In genomic region chr22:43541022-43541421, GRCh38 we compare ENCODE assay signal across 30 cellular contexts.
"Had no signal": no experiment of that assay in that cellular context is flagged by ENCODE, and none has a peak within 500 bp of the region (broad histone marks: within the 10 kb centered on the region; RNA-seq: fewer than 3 reads in every experiment).

No MANE protein-coding gene starts in this region.

- ATAC-seq: activated naive CD4-positive, alpha-beta T cell treated with anti-CD3 and anti-CD28 coated beads, Interleukin-2, amount 50 U/mL, for 72 hours; activated naive CD8-positive, alpha-beta T cell treated with anti-CD3 and anti-CD28 coated beads, Interleukin-2, amount 50 U/mL, for 24 hours; activated T-cell treated with anti-CD3 and anti-CD28 coated beads, Interleukin-2, amount 50 U/mL, for 4 hours; activated T-cell treated with anti-CD3 and anti-CD28 coated beads, Interleukin-2, amount 50 U/mL, for 72 hours; activated T-helper 17 cell treated with anti-CD3 and anti-CD28 coated beads, Interleukin-2, amount 50 U/mL, for 72 hours; body of pancreas had no signal

- H3K36me3 Mint-ChIP-seq: activated naive CD4-positive, alpha-beta T cell treated with anti-CD3 and anti-CD28 coated beads, Interleukin-2, amount 10 ng/mL, durations not matched to agents 7 days and 5 days; activated naive CD4-positive, alpha-beta T cell treated with anti-CD3 and anti-CD28 coated beads, Interleukin-2, amount 50 U/mL, for 24 hours; activated naive CD4-positive, alpha-beta T cell treated with anti-CD3 and anti-CD28 coated beads, Interleukin-2, amount 50 U/mL, for 72 hours; activated naive CD8-positive, alpha-beta T cell; activated naive CD8-positive, alpha-beta T cell treated with anti-CD3 and anti-CD28 coated beads for 36 hours; activated naive CD8-positive, alpha-beta T cell treated with anti-CD3 and anti-CD28 coated beads, Interleukin-2, amount 10 ng/mL, durations not matched to agents 7 days and 5 days had no signal

- H3K27me3 Mint-ChIP-seq: brain had no signal

- H3K27ac Mint-ChIP-seq: activated naive CD4-positive, alpha-beta T cell treated with anti-CD3 and anti-CD28 coated beads for 36 hours; activated naive CD4-positive, alpha-beta T cell treated with anti-CD3 and anti-CD28 coated beads, Interleukin-2, amount 10 ng/mL, durations not matched to agents 7 days and 5 days; activated naive CD4-positive, alpha-beta T cell treated with anti-CD3 and anti-CD28 coated beads, Interleukin-2, amount 50 U/mL, for 24 hours; activated naive CD4-positive, alpha-beta T cell treated with anti-CD3 and anti-CD28 coated beads, Interleukin-2, amount 50 U/mL, for 72 hours; activated naive CD8-positive, alpha-beta T cell; activated naive CD8-positive, alpha-beta T cell treated with anti-CD3 and anti-CD28 coated beads for 36 hours; activated naive CD8-positive, alpha-beta T cell treated with anti-CD3 and anti-CD28 coated beads, Interleukin-2, amount 10 ng/mL, durations not matched to agents 7 days and 5 days; activated naive CD8-positive, alpha-beta T cell treated with anti-CD3 and anti-CD28 coated beads, Interleukin-2, amount 50 U/mL, for 24 hours; activated T-cell treated with anti-CD3 and anti-CD28 coated beads, Interleukin-2, amount 50 U/mL, for 24 hours; activated T-cell treated with anti-CD3 and anti-CD28 coated beads, Interleukin-2, amount 50 U/mL, for 72 hours; activated T-helper 1 cell treated with anti-CD3 and anti-CD28 coated beads, Interleukin-12 subunit alpha, Interleukin-12 subunit beta, Interleukin-2, Interleukin-4 antibody, amounts not matched to agents 30 ng/mL and 10 ng/mL and 1 ng/mL, durations not matched to agents 14 hours and 24 hours and 36 hours; activated T-helper 17 cell treated with anti-CD3 and anti-CD28 coated beads, Interleukin-2, amount 50 U/mL, for 72 hours; activated T-helper 2 cell treated with anti-CD3 and anti-CD28 coated beads, Interferon-gamma antibody, Interleukin-2, Interleukin-4, amounts not matched to agents 10 μg/mL and 5 μg/mL and 100 μg/mL, durations not matched to agents 14 hours and 24 hours and 36 hours had no signal

- H3K9me3 Mint-ChIP-seq: activated naive CD4-positive, alpha-beta T cell treated with anti-CD3 and anti-CD28 coated beads for 36 hours; activated naive CD4-positive, alpha-beta T cell treated with anti-CD3 and anti-CD28 coated beads, Interleukin-2, amount 10 ng/mL, durations not matched to agents 7 days and 5 days; activated naive CD4-positive, alpha-beta T cell treated with anti-CD3 and anti-CD28 coated beads, Interleukin-2, amount 50 U/mL, for 24 hours; activated naive CD4-positive, alpha-beta T cell treated with anti-CD3 and anti-CD28 coated beads, Interleukin-2, amount 50 U/mL, for 72 hours; activated naive CD8-positive, alpha-beta T cell treated with anti-CD3 and anti-CD28 coated beads for 36 hours; activated naive CD8-positive, alpha-beta T cell treated with anti-CD3 and anti-CD28 coated beads, Interleukin-2, amount 10 ng/mL, durations not matched to agents 7 days and 5 days; activated naive CD8-positive, alpha-beta T cell treated with anti-CD3 and anti-CD28 coated beads, Interleukin-2, amount 50 U/mL, for 24 hours; activated T-cell treated with anti-CD3 and anti-CD28 coated beads, Interleukin-2, amount 50 U/mL, for 24 hours; activated T-cell treated with anti-CD3 and anti-CD28 coated beads, Interleukin-2, amount 50 U/mL, for 4 hours; activated T-cell treated with anti-CD3 and anti-CD28 coated beads, Interleukin-2, amount 50 U/mL, for 72 hours; activated T-helper 1 cell treated with anti-CD3 and anti-CD28 coated beads, Interleukin-12 subunit alpha, Interleukin-12 subunit beta, Interleukin-2, Interleukin-4 antibody, amounts not matched to agents 30 ng/mL and 10 ng/mL and 1 ng/mL, durations not matched to agents 14 hours and 24 hours and 36 hours; activated T-helper 17 cell treated with anti-CD3 and anti-CD28 coated beads, Interleukin-2, amount 50 U/mL, for 72 hours; activated T-helper 2 cell treated with anti-CD3 and anti-CD28 coated beads, Interferon-gamma antibody, Interleukin-2, Interleukin-4, amounts not matched to agents 10 μg/mL and 5 μg/mL and 100 μg/mL, durations not matched to agents 14 hours and 24 hours and 36 hours; central memory CD8-positive, alpha-beta T cell had no signal

- H3K4me3 Mint-ChIP-seq: activated naive CD4-positive, alpha-beta T cell treated with anti-CD3 and anti-CD28 coated beads for 36 hours; activated naive CD4-positive, alpha-beta T cell treated with anti-CD3 and anti-CD28 coated beads, Interleukin-2, amount 10 ng/mL, durations not matched to agents 7 days and 5 days; activated naive CD4-positive, alpha-beta T cell treated with anti-CD3 and anti-CD28 coated beads, Interleukin-2, amount 50 U/mL, for 24 hours; activated naive CD8-positive, alpha-beta T cell; activated naive CD8-positive, alpha-beta T cell treated with anti-CD3 and anti-CD28 coated beads for 36 hours; activated naive CD8-positive, alpha-beta T cell treated with anti-CD3 and anti-CD28 coated beads, Interleukin-2, amount 10 ng/mL, durations not matched to agents 7 days and 5 days; activated naive CD8-positive, alpha-beta T cell treated with anti-CD3 and anti-CD28 coated beads, Interleukin-2, amount 50 U/mL, for 24 hours; activated T-cell treated with anti-CD3 and anti-CD28 coated beads, Interleukin-2, amount 50 U/mL, for 24 hours; activated T-cell treated with anti-CD3 and anti-CD28 coated beads, Interleukin-2, amount 50 U/mL, for 4 hours; activated T-cell treated with anti-CD3 and anti-CD28 coated beads, Interleukin-2, amount 50 U/mL, for 72 hours; activated T-helper 1 cell treated with anti-CD3 and anti-CD28 coated beads, Interleukin-12 subunit alpha, Interleukin-12 subunit beta, Interleukin-2, Interleukin-4 antibody, amounts not matched to agents 30 ng/mL and 10 ng/mL and 1 ng/mL, durations not matched to agents 14 hours and 24 hours and 36 hours; activated T-helper 17 cell treated with anti-CD3 and anti-CD28 coated beads, Interleukin-2, amount 50 U/mL, for 72 hours; brain; central memory CD8-positive, alpha-beta T cell had no signal

- DNase-seq: activated gamma-delta T cell; activated gamma-delta T cell treated with Interleukin-2 at 50 U/mL for 16 hours; activated naive CD4-positive, alpha-beta T cell; activated naive CD4-positive, alpha-beta T cell treated with anti-CD3 and anti-CD28 coated beads for 36 hours; activated naive CD4-positive, alpha-beta T cell treated with anti-CD3 and anti-CD28 coated beads, Interleukin-2, amount 10 ng/mL, durations not matched to agents 7 days and 5 days; activated naive CD4-positive, alpha-beta T cell treated with anti-CD3 and anti-CD28 coated beads, Interleukin-2, amount 50 U/mL, for 16 hours; activated naive CD4-positive, alpha-beta T cell treated with Interleukin-2 at 50 U/mL for 16 hours; activated naive CD8-positive, alpha-beta T cell treated with anti-CD3 and anti-CD28 coated beads for 36 hours; activated naive CD8-positive, alpha-beta T cell treated with anti-CD3 and anti-CD28 coated beads, Interleukin-2, amount 10 ng/mL, durations not matched to agents 7 days and 5 days; activated naive CD8-positive, alpha-beta T cell treated with anti-CD3 and anti-CD28 coated beads, Interleukin-2, amount 50 U/mL, for 24 hours; activated T-cell treated with anti-CD3 and anti-CD28 coated beads, Interleukin-2, amount 50 U/mL, for 1 hour; activated T-cell treated with anti-CD3 and anti-CD28 coated beads, Interleukin-2, amount 50 U/mL, for 24 hours; activated T-cell treated with anti-CD3 and anti-CD28 coated beads, Interleukin-2, amount 50 U/mL, for 4 hours; activated T-cell treated with anti-CD3 and anti-CD28 coated beads, Interleukin-2, amount 50 U/mL, for 72 hours; amniotic stem cell; amygdala; anterior cingulate cortex; body of pancreas; brain microvascular endothelial cell; caudate nucleus; central memory CD4-positive, alpha-beta T cell; cerebellar nuclear complex had no signal

- H3K4me1 Mint-ChIP-seq: activated naive CD4-positive, alpha-beta T cell treated with anti-CD3 and anti-CD28 coated beads, Interleukin-2, amount 10 ng/mL, durations not matched to agents 7 days and 5 days; activated naive CD4-positive, alpha-beta T cell treated with anti-CD3 and anti-CD28 coated beads, Interleukin-2, amount 50 U/mL, for 24 hours; activated naive CD8-positive, alpha-beta T cell treated with anti-CD3 and anti-CD28 coated beads for 36 hours; activated naive CD8-positive, alpha-beta T cell treated with anti-CD3 and anti-CD28 coated beads, Interleukin-2, amount 10 ng/mL, durations not matched to agents 7 days and 5 days; activated naive CD8-positive, alpha-beta T cell treated with anti-CD3 and anti-CD28 coated beads, Interleukin-2, amount 50 U/mL, for 24 hours; activated T-helper 17 cell treated with anti-CD3 and anti-CD28 coated beads, Interleukin-2, amount 50 U/mL, for 72 hours; brain; central memory CD8-positive, alpha-beta T cell had no signal
